6 cellular contexts compared by ENCODE assay signal in the genomic region with DNA sequence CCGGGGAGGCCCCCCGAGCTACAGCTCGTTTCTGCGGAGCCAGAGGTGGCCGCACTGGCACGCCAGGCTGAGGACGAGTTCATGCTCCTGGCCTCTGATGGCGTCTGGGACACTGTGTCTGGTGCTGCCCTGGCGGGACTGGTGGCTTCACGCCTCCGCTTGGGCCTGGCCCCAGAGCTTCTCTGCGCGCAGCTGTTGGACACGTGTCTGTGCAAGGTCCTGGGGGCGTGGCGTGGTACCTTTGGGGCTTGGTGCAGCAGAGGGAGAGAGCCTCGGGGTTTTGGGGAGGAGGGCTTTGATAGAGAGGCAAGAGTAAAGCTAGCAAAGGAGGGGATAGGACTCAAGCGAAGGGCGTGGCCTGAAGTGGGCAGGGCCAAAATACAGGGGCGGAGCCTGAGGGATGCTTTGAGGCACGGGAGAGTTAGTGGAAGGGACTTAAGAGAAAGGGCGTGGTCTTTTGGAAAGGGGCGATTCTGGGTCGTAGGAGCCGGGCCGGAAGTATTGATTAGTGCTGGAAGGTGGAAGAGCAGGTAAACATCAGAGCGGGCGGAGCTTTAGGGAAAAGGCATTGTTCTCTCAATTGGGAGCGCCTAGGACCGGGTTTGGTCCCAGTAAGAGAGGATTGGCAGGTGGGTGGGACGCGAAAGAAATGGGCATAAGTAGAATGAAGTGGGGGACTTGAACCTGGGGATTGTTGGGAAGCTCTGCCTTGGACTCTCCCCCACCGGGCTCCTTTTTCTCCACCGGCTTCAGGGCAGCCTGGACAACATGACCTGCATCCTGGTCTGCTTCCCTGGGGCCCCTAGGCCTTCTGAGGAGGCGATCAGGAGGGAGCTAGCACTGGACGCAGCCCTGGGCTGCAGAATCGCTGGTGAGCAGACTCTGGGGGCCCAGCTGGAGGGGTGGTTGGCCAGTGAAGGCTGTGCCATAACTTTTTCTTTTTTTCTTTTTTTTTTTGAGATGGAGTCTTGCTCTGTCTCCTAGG. TPM values are rescaled to one million over a fixed set of nuclear protein-coding genes. Genes with fewer than 3 reads are reported as not detected.
A peak's percentile ranks its signal among the peaks of the same experiment; 100 is the strongest.
DNase-seq lines count a peak whose midpoint lies in the region; TF ChIP-seq lines count a peak whose summit lies in the region.

No MANE protein-coding gene starts in this region.

- no peaks in the 10 kb centered on the region for H3K79me2 ChIP-seq in osteoblast (ENCODE audit: insufficient read depth, low read length)

- H2AFZ ChIP-seq in osteoblast (ENCODE audit: low read length): no peak overlapping the region

- peak overlapping the region in 6 of 8 donors; percentile 21 to 83 (median 70) for H3K27ac Mint-ChIP-seq in CD8-positive, alpha-beta memory T cell
- no peak overlapping the region for H3K27ac Mint-ChIP-seq in brain

- CTCF ChIA-PET in CD8-positive, alpha-beta memory T cell (lab: Charles Lee): interaction anchor here (0.6 to 5.5 kb wide), 15 partner anchors 8 to 143 kb away, joined by 3 to 47 read pairs (median 4); a partner anchor contains a TSS

- no peak overlapping the region for H3K27ac ChIP-seq in CD8-positive, alpha-beta memory T cell (ENCODE audit: low read depth, low read length)
- no peak overlapping the region for H3K27ac ChIP-seq in osteoblast (ENCODE audit: low read depth, low read length)

- no peaks in the 10 kb centered on the region for H3K36me3 ChIP-seq in CD8-positive, alpha-beta memory T cell (ENCODE audit: insufficient read depth, low read length)
- H3K36me3 ChIP-seq in osteoblast (ENCODE audit: insufficient read depth, low read length): no peaks in the 10 kb centered on the region

- peaks cover 8% of the 10 kb centered on the region for H3K27me3 ChIP-seq in CD8-positive, alpha-beta memory T cell (ENCODE audit: insufficient read depth, low read length, poor library complexity, severe bottlenecking)
- peaks cover 45% of the 10 kb centered on the region for H3K27me3 ChIP-seq in osteoblast (ENCODE audit: insufficient read depth, low read length)

- peaks cover 3 to 7% of the 10 kb centered on the region in 2 donors for H3K27me3 Mint-ChIP-seq in CD8-positive, alpha-beta memory T cell
- H3K27me3 Mint-ChIP-seq in brain: peaks cover 69% of the 10 kb centered on the region

- H3K4me1 ChIP-seq in CD8-positive, alpha-beta memory T cell (ENCODE audit: insufficient read depth, low read length): peaks cover 36% of the 10 kb centered on the region
- peaks cover 6% of the 10 kb centered on the region for H3K4me1 ChIP-seq in osteoblast (ENCODE audit: insufficient read depth, low read length)

- no peaks in the 10 kb centered on the region for H3K9me3 ChIP-seq in CD8-positive, alpha-beta memory T cell (ENCODE audit: low read length)
- H3K9me3 ChIP-seq in osteoblast (ENCODE audit: low read depth, low read length): no peaks in the 10 kb centered on the region

- peaks cover 6% of the 10 kb centered on the region for H4K20me1 ChIP-seq in osteoblast (ENCODE audit: insufficient read depth, low read length)

- peak overlapping the region; percentile 44 to 88 (median 51) for H3K4me3 Mint-ChIP-seq in CD8-positive, alpha-beta memory T cell
- H3K4me3 Mint-ChIP-seq in brain: peak overlapping the region; percentile 68 to 80 (median 76)

- H3K9me3 Mint-ChIP-seq in CD8-positive, alpha-beta memory T cell: no peaks in the 10 kb centered on the region
- H3K9me3 Mint-ChIP-seq in brain: peaks cover 0 to 8% (median 0%) of the 10 kb centered on the region in 5 experiments

- H3K36me3 Mint-ChIP-seq in CD8-positive, alpha-beta memory T cell: peaks cover 0 to 3% (median 2%) of the 10 kb centered on the region in 3 donors
- peaks cover under 1% of the 10 kb centered on the region for H3K36me3 Mint-ChIP-seq in brain

- TF ChIP-seq CTCF in brain (conservative IDR thresholded peaks at IDR 0.05): no peak
- no peak for TF ChIP-seq CTCF in osteoblast (IDR thresholded peaks at IDR 0.05; ENCODE audit: extremely low read depth, low read depth, low read length)

- H3K4me3 ChIP-seq in CD8-positive, alpha-beta memory T cell (ENCODE audit: low read length): peak overlapping the region; percentile 46
- H3K4me3 ChIP-seq in osteoblast (ENCODE audit: insufficient read depth, low read length): no peak overlapping the region

- POLR2A ChIA-PET in CD8-positive, alpha-beta memory T cell (lab: Charles Lee): interaction anchor here (0.5 to 1.7 kb wide), 3 partner anchors 9 to 26 kb away, joined by 3 to 5 read pairs (median 4); no protein-coding TSS in a partner anchor

- peak overlapping the region; percentile 55 for H3K4me2 ChIP-seq in osteoblast (ENCODE audit: insufficient read depth, low read length)

- DNase-seq in CD8-positive, alpha-beta memory T cell: peak; percentile 35 to 73 (median 57)
- DNase-seq in NCI-H526 (lab: John Stamatoyannopoulos, UW) (peak; percentile 73 to 87), osteoblast (ENCODE audit: insufficient read length, low spot score, missing footprints) (peak; percentile 89), GM19238 (ENCODE audit: insufficient read length, low spot score) (no peak), DMS114 treated with DMSO at 0.1 percent for 48 hours (lab: John Stamatoyannopoulos, UW; ENCODE audit: unreplicated experiment) (no peak)

- peaks cover 28 to 43% (median 42%) of the 10 kb centered on the region in 3 donors for H3K4me1 Mint-ChIP-seq in CD8-positive, alpha-beta memory T cell
- H3K4me1 Mint-ChIP-seq in brain: peaks cover 40% of the 10 kb centered on the region

RNA-seq across cellular contexts. Expression of a gene that starts 1.2 kb away (rescaled TPM):
- total RNA-seq in CD8-positive, alpha-beta memory T cell: 1 to 10 TPM; 2.5 to 3.3 TPM
- polyA plus RNA-seq in CD8-positive, alpha-beta memory T cell: 4.6 TPM
- 1.8 TPM for polyA plus RNA-seq in brain (ENCODE audit: insufficient read depth, low read depth, low replicate concordance)
- 0.29 and 0.36 TPM in 2 replicates for total RNA-seq in osteoblast

RNA-seq across cellular contexts. Expression of a gene that starts 2.6 kb away (rescaled TPM):
- 1 to 10 TPM; 2.7 to 3.7 TPM for total RNA-seq in CD8-positive, alpha-beta memory T cell
- 0.71 TPM for polyA plus RNA-seq in CD8-positive, alpha-beta memory T cell
- polyA plus RNA-seq in brain (ENCODE audit: insufficient read depth, low read depth, low replicate concordance): 64.4 TPM
- 6.2 TPM in 2 replicates for total RNA-seq in osteoblast

RNA-seq across cellular contexts. Expression of a gene that starts 7.8 kb away (rescaled TPM):
- total RNA-seq in CD8-positive, alpha-beta memory T cell: 100 to 1,000 TPM; 154 to 170 TPM
- polyA plus RNA-seq in CD8-positive, alpha-beta memory T cell: 61.8 TPM
- polyA plus RNA-seq in brain (ENCODE audit: insufficient read depth, low read depth, low replicate concordance): 34.2 TPM
- 50.1 and 71.3 TPM in 2 replicates for total RNA-seq in osteoblast

RNA-seq across cellular contexts. Expression of a gene that starts 31.7 kb away (rescaled TPM):
- total RNA-seq in CD8-positive, alpha-beta memory T cell: 10 to 100 TPM; 21.6 to 22.1 TPM
- 48.2 TPM for polyA plus RNA-seq in CD8-positive, alpha-beta memory T cell
- polyA plus RNA-seq in brain (ENCODE audit: insufficient read depth, low read depth, low replicate concordance): 0.92 TPM
- total RNA-seq in osteoblast: 3.3 and 3.8 TPM in 2 replicates

Comparison
In these comparisons a context has a peak if more than half of its experiments do, and no peak if none do; other contexts are left out.
1. DNase-seq: peak in CD8-positive, alpha-beta memory T cell (5 of 5), NCI-H526 (2 of 2) and osteoblast (single experiment); none in GM19238 (single experiment) and DMS114 treated with DMSO at 0.1 percent for 48 hours (single experiment).
2. H3K27ac Mint-ChIP-seq: peak in CD8-positive, alpha-beta memory T cell (6 of 8); none in brain (0 of 5).